In the genomic region with DNA sequence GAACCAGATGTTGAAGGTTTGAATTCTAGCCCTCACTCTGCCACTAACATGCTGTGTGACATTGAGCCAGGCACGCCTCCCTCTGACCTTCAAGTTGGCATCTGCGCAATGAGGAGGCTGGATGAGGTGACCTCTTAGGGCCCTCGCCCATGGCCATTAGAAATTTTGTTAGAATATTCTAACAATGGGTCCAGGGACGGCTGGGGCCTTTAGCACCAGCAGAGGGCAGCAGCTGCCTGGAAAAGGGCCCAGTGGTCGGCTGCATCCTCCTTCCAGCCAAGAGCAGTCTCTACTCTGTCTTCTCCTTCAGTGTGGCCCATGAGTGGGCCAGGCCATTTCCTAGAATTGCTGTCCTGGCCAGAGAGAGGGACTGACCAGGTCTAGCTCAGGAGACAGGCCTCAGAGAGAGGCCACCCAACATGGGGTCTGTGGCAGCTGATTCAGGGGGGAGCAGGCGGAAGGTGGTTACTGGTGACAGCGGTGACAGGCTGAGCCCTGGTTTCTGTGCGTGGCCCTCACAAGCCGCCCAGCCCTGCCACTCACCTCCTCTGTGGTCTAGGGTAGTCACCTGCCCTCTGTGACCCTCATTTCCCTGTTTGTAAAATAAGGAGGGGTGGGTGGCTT, we compare ENCODE assay signal across 8 cellular contexts.
DNase-seq lines count a peak whose midpoint lies in the region; ATAC-seq, FAIRE-seq and TF ChIP-seq lines count a peak whose summit lies in the region.

No MANE protein-coding gene starts in this region.

- no peaks in the 10 kb centered on the region for H3K9me3 ChIP-seq in SJCRH30 (replicated peaks)
- H3K9me3 ChIP-seq in lower lobe of right lung = no peaks in the 10 kb centered on the region
- no peaks in the 10 kb centered on the region for H3K9me3 ChIP-seq in thoracic aorta

- peak; percentile 11 to 19 for ATAC-seq in lower lobe of right lung
- ATAC-seq in thoracic aorta (ENCODE audit: insufficient number of reproducible peaks, low FRiP score, low read depth) = no peak
- no peak for ATAC-seq in GM18519 (IDR thresholded peaks at IDR 0.05; ENCODE audit: low FRiP score, unreplicated experiment)

- DNase-seq in D721Med (ENCODE audit: insufficient read length, low spot score) (peak; percentile 50), HK-2 (ENCODE audit: unreplicated experiment) (peak; percentile 44), SJCRH30 (peak; percentile 49 to 67), chondrocyte (ENCODE audit: low spot score) (no peak), lower lobe of right lung (no peak), thoracic aorta (ENCODE audit: low spot score) (no peak), NCI-H187 (lab: John Stamatoyannopoulos, UW) (no peak)

- H3K27me3 ChIP-seq in SJCRH30 (no peaks in the 10 kb centered on the region), lower lobe of right lung (ENCODE audit: low read depth) (no peaks in the 10 kb centered on the region), thoracic aorta (replicated peaks; ENCODE audit: insufficient read depth) (no peaks in the 10 kb centered on the region)

- H3K4me1 ChIP-seq in SJCRH30 (no peaks in the 10 kb centered on the region), lower lobe of right lung (no peaks in the 10 kb centered on the region), thoracic aorta (ENCODE audit: control insufficient read depth in 1 of 2, low read depth in 2 of 2) (peaks cover 6 to 45% of the 10 kb centered on the region in 2 donors)

- FAIRE-seq in D721Med (lab: Jason Lieb, UNC) = no peak

- no peak overlapping the region for H3K27ac Mint-ChIP-seq in chondrocyte (ENCODE audit: unreplicated experiment)

- H3K27me3 Mint-ChIP-seq in chondrocyte (ENCODE audit: low read depth) = no peaks in the 10 kb centered on the region

- H3K9me3 Mint-ChIP-seq in chondrocyte (ENCODE audit: low read depth) = no peaks in the 10 kb centered on the region

- intact Hi-C loops in lower lobe of right lung (cut with DNase I) = no loop called here

- H3K4me1 Mint-ChIP-seq in chondrocyte (ENCODE audit: low read depth) = peaks cover 9% of the 10 kb centered on the region

- peak; percentile 60 for TF ChIP-seq CTCF in D721Med (IDR thresholded peaks at IDR 0.05; ENCODE audit: insufficient read depth, missing control alignments)
- TF ChIP-seq CTCF in chondrocyte (IDR thresholded peaks at IDR 0.05) = peak; percentile 87
- peak; percentile 52 for TF ChIP-seq CTCF in lower lobe of right lung (IDR thresholded peaks at IDR 0.05)
- TF ChIP-seq CTCF in thoracic aorta (IDR thresholded peaks at IDR 0.05) = peak; percentile 57

- H3K4me3 Mint-ChIP-seq in chondrocyte (ENCODE audit: unreplicated experiment) = no peak overlapping the region

- H3K36me3 Mint-ChIP-seq in chondrocyte (ENCODE audit: low read depth) = peaks cover 17% of the 10 kb centered on the region

- H3K27ac ChIP-seq in SJCRH30 (no peak overlapping the region), lower lobe of right lung (no peak overlapping the region), thoracic aorta (peak overlapping the region; percentile 62 to 95)

- H3K4me3 ChIP-seq in SJCRH30 = no peak overlapping the region
- H3K4me3 ChIP-seq in lower lobe of right lung = no peak overlapping the region
- no peak overlapping the region for H3K4me3 ChIP-seq in thoracic aorta

- H3K36me3 ChIP-seq in SJCRH30 (no peaks in the 10 kb centered on the region), lower lobe of right lung (peaks cover 74% of the 10 kb centered on the region), thoracic aorta (peaks cover 87% of the 10 kb centered on the region)

Comparison
In these comparisons a context has a peak if more than half of its experiments do, and no peak if none do; other contexts are left out.
1. DNase-seq: peak in D721Med (single experiment), HK-2 (single experiment) and SJCRH30 (2 of 2); none in chondrocyte (single experiment), lower lobe of right lung (single experiment), thoracic aorta (single experiment) and NCI-H187 (0 of 2).
2. H3K27ac ChIP-seq: peak in thoracic aorta (2 of 2); none in SJCRH30 (single experiment) and lower lobe of right lung (single experiment).
3. ATAC-seq: peak in lower lobe of right lung (2 of 2); none in thoracic aorta (single experiment) and GM18519 (single experiment).
4. Peak in every context shown above with its lines, with median percentiles within 50 percentile points of each other: CTCF ChIP-seq.